ENCODE assay signal across 14 cellular contexts in genomic region chr2:239379641-239380170, GRCh38. TPM values are rescaled to one million over a fixed set of nuclear protein-coding genes. Genes with fewer than 3 reads are reported as not detected.
A peak's percentile ranks its signal among the peaks of the same experiment; 100 is the strongest.
DNase-seq lines count a peak whose midpoint lies in the region; ATAC-seq and TF ChIP-seq lines count a peak whose summit lies in the region.
"Had no signal": no experiment of that assay in that cellular context is flagged by ENCODE, and none has a peak within 500 bp of the region (broad histone marks: within the 10 kb centered on the region; RNA-seq: fewer than 3 reads in every experiment).

No MANE protein-coding gene starts in this region.

- no peak overlapping the region for H3K4me3 Mint-ChIP-seq in H9
- H3K4me3 Mint-ChIP-seq in natural killer cell = peak overlapping the region; percentile 17
- H3K4me3 Mint-ChIP-seq: neural crest cell had no signal

- no peak overlapping the region for H2BK120ac ChIP-seq in H9 (ENCODE audit: low read depth, low read length, poor library complexity, severe bottlenecking)

- H3K79me2 ChIP-seq in H9 (ENCODE audit: insufficient read depth, low read length) = peaks cover 5% of the 10 kb centered on the region; the same call in 1 of the 2 replicates

- H3K4me2 ChIP-seq in H9 (ENCODE audit: insufficient read depth, insufficient read length, low read length) = no peak overlapping the region
- H3K4me2 ChIP-seq: KMS-11, smooth muscle cell had no signal

- H3K23ac ChIP-seq in H9 (ENCODE audit: insufficient read length, low read depth, low read length) = no peak overlapping the region

- no peaks in the 10 kb centered on the region for H3K23me2 ChIP-seq in H9 (ENCODE audit: insufficient read length, low read depth, low read length, poor library complexity, severe bottlenecking)

- H3K4me3 ChIP-seq in choroid plexus epithelial cell (ENCODE audit: low read depth, low read length) = no peak overlapping the region
- H3K4me3 ChIP-seq: smooth muscle cell had no signal

- H3K36me3 Mint-ChIP-seq in H9 (ENCODE audit: insufficient read depth in 1 of 3, low read depth in 3 of 3) (peaks cover 6 to 7% (median 7%) of the 10 kb centered on the region in 3 experiments; a peak in 5 of 7 replicates), natural killer cell (no peaks in the 10 kb centered on the region)

- no peak overlapping the region for H3T11ph ChIP-seq in H9 (ENCODE audit: low read length)

- no peak overlapping the region for H3K56ac ChIP-seq in H9 (ENCODE audit: insufficient read length, low read depth, low read length)

- TF ChIP-seq CTCF in H9 (conservative IDR thresholded peaks at IDR 0.05) = peak; percentile 60
- TF ChIP-seq CTCF in choroid plexus epithelial cell (conservative IDR thresholded peaks at IDR 0.05; ENCODE audit: low read depth, low read length) = peak; percentile 9
- no peak for TF ChIP-seq CTCF in natural killer cell (IDR thresholded peaks at IDR 0.05)

- H2AK5ac ChIP-seq in H9 (ENCODE audit: insufficient read length, low read length) = no peak overlapping the region

- H3K4me1 Mint-ChIP-seq in H9 (peaks cover 41% of the 10 kb centered on the region in 2 experiments), natural killer cell (peaks cover 32 to 33% of the 10 kb centered on the region in 2 donors)

- H2AFZ ChIP-seq in H9 (ENCODE audit: low read length) = no peak overlapping the region

- ATAC-seq in natural killer cell = no peak
- no peak for ATAC-seq in GM18520 (IDR thresholded peaks at IDR 0.05; ENCODE audit: unreplicated experiment)
- ATAC-seq in HG02870 (IDR thresholded peaks at IDR 0.05; ENCODE audit: unreplicated experiment) = no peak
- ATAC-seq: left colon had no signal

- H2BK15ac ChIP-seq in H9 (ENCODE audit: low read depth, low read length) = no peak overlapping the region

- H3K4me1 ChIP-seq in H9 (ENCODE audit: insufficient read depth, low read length) = peaks cover 4% of the 10 kb centered on the region; the same call in 1 of the 2 replicates

- no peak overlapping the region for H3K18ac ChIP-seq in H9 (ENCODE audit: insufficient read length, low read depth, low read length)

- H3K27ac ChIP-seq in H9 (ENCODE audit: insufficient read length, low read depth, low read length) = no peak overlapping the region
- H3K27ac ChIP-seq: KMS-11 had no signal

- no peaks in the 10 kb centered on the region for H3K79me1 ChIP-seq in H9 (ENCODE audit: insufficient read depth, low read depth, low read length, poor library complexity, severe bottlenecking)

- no peak overlapping the region for H4K91ac ChIP-seq in H9 (ENCODE audit: insufficient read length, low read depth, low read length)

- H2BK5ac ChIP-seq in H9 (ENCODE audit: insufficient read length, low read length) = no peak overlapping the region

- H4K5ac ChIP-seq in H9 (ENCODE audit: insufficient read length, low read depth, low read length) = no peak overlapping the region

- no peaks in the 10 kb centered on the region for H3K9me3 ChIP-seq in H9 (ENCODE audit: control insufficient read depth, low read depth, low read length)

- no peak overlapping the region for H3K4ac ChIP-seq in H9 (ENCODE audit: low read depth, low read length)

- intact Hi-C loops in natural killer cell (cut with micrococcal nuclease) = loop anchor here (5.0 kb wide), 1 partner anchor 112 kb away; no protein-coding TSS in a partner anchor

- H3K27ac Mint-ChIP-seq in H9 (peak overlapping the region in 1 of 3 experiments; percentile 23; a peak in 2 of 7 replicates), natural killer cell (peak overlapping the region in 1 of 2 donors; percentile 44)

- H3K27me3 ChIP-seq in H9 (ENCODE audit: insufficient read depth, low read length) = no peaks in the 10 kb centered on the region

- H4K8ac ChIP-seq in H9 (replicated peaks; ENCODE audit: insufficient read length, low read depth, low read length) = no peak overlapping the region

- no peak overlapping the region for H3K9ac ChIP-seq in H9 (ENCODE audit: extremely low read depth, insufficient read length, low read length)
- H3K9ac ChIP-seq: KMS-11 had no signal

- DNase-seq in DMS 273 (lab: John Stamatoyannopoulos, UW; ENCODE audit: unreplicated experiment) = peak; percentile 11
- no peak for DNase-seq in DMS 273 treated with DMSO at 0.1 percent for 48 hours (lab: John Stamatoyannopoulos, UW)
- no peak for DNase-seq in H9
- DNase-seq in choroid plexus epithelial cell (ENCODE audit: low read depth) = no peak
- peak; percentile 14 for DNase-seq in natural killer cell
- no peak for DNase-seq in DMS79 (lab: John Stamatoyannopoulos, UW)
- DNase-seq: NCI-H510A, T1000 had no signal

- WGBS in H9 (ENCODE audit: extremely low coverage, insufficient read length, low lambda C conversion rate) = no CpG with 5 or more reads among the region's 19 CpGs

- H2BK12ac ChIP-seq in H9 (ENCODE audit: insufficient read length, low read depth, low read length) = no peak overlapping the region

- H3K9me3 Mint-ChIP-seq in H9 (no peaks in the 10 kb centered on the region), natural killer cell (no peaks in the 10 kb centered on the region)
- H3K9me3 Mint-ChIP-seq: neural crest cell had no signal

- no peaks in the 10 kb centered on the region for H4K20me1 ChIP-seq in H9 (ENCODE audit: control insufficient read depth, insufficient read depth, insufficient read length)

- H2BK20ac ChIP-seq in H9 (ENCODE audit: low read depth, low read length, poor library complexity, severe bottlenecking) = no peak overlapping the region

- H3K27me3 Mint-ChIP-seq in H9 (ENCODE audit: low read depth) (no peaks in the 10 kb centered on the region), natural killer cell (ENCODE audit: low read depth in 2 of 2) (no peaks in the 10 kb centered on the region)

- no peak overlapping the region for H3K14ac ChIP-seq in H9 (ENCODE audit: insufficient read depth, low read length)

RNA-seq across cellular contexts. Expression of gene HDAC4, which starts 21.1 kb away (rescaled TPM):
- total RNA-seq in H9 (2021) (27.5 and 32.0 TPM in 2 replicates), natural killer cell (100 to 1,000 TPM in 2 of 3 donors, 10 to 100 TPM in 1; 74.9 to 105 (median 100) TPM)

Comparison
In these comparisons a context has a peak if more than half of its experiments do, and no peak if none do; other contexts are left out.
1. DNase-seq: peak in DMS 273 (single experiment) and natural killer cell (single experiment); none in DMS 273 treated with DMSO at 0.1 percent for 48 hours (single experiment), H9 (single experiment), choroid plexus epithelial cell (single experiment) and DMS79 (single experiment).